8 cellular contexts compared by ENCODE assay signal in genomic region chr3:14410501-14411165, GRCh38. TPM values are rescaled to one million over a fixed set of nuclear protein-coding genes. Genes with fewer than 3 reads are reported as not detected.
DNase-seq lines count a peak whose midpoint lies in the region; ATAC-seq, FAIRE-seq and TF ChIP-seq lines count a peak whose summit lies in the region.

No MANE protein-coding gene starts in this region.

- peak; percentile 13 for FAIRE-seq in A549 (lab: Jason Lieb, UNC)

- TF ChIP-seq EP300 in A549 (IDR thresholded peaks at IDR 0.05), result peak; percentile 60 to 80; a peak in 3 of 5 replicates

- H3K9me3 ChIP-seq in A549, result no peaks in the 10 kb centered on the region

- TF ChIP-seq CTCF in A549 (IDR thresholded peaks at IDR 0.05) (no peak), RWPE1 (conservative IDR thresholded peaks at IDR 0.05; ENCODE audit: low read depth) (no peak), epithelial cell of esophagus (IDR thresholded peaks at IDR 0.05; ENCODE audit: insufficient read depth, low read depth, low read length, missing control alignments) (no peak), retinal pigment epithelial cell (conservative IDR thresholded peaks at IDR 0.05; ENCODE audit: low read depth, low read length) (no peak)

- POLR2A ChIA-PET in A549 (lab: Yijun Ruan, JAX) (interaction anchor here (1.4 kb wide), 2 partner anchors 9 to 42 kb away, joined by 5 to 10 read pairs; partner anchors contain the start of gene SLC6A6), RWPE1 (lab: Yijun Ruan, JAX; ENCODE audit: low non-redundant PET) (no interaction called here)

- H3K4me2 ChIP-seq in A549, result peak overlapping the region; percentile 62

- CTCF ChIA-PET in A549 (lab: Yijun Ruan, JAX), result interaction anchor here (1.1 kb wide), 1 partner anchor 57 kb away, joined by 4 read pairs; no protein-coding TSS in a partner anchor
- CTCF ChIA-PET in RWPE1 (lab: Yijun Ruan, JAX), result interaction anchor here (0.6 kb wide), 1 partner anchor 17 kb away, joined by 3 read pairs; no protein-coding TSS in a partner anchor

- peak; percentile 82 to 85 for ATAC-seq in A549
- peak; percentile 58 for ATAC-seq in GM21390 (IDR thresholded peaks at IDR 0.05; ENCODE audit: unreplicated experiment)

- WGBS in A549 (ENCODE audit: missing lambda C conversion rate), result 7% methylated on average over 5 of the region's 6 CpGs

- H3K27ac ChIP-seq in A549 (peak overlapping the region; percentile 92 to 98), RWPE1 (peak overlapping the region; percentile 49)

- no peak overlapping the region for H3K4me3 ChIP-seq in A549
- H3K4me3 ChIP-seq in epithelial cell of esophagus (ENCODE audit: low read length), result no peak overlapping the region
- H3K4me3 ChIP-seq in retinal pigment epithelial cell (ENCODE audit: low read length), result no peak overlapping the region

- peak; percentile 87 to 98 for DNase-seq in A549 (ENCODE audit: low read depth in 1 of 2, low spot score in 1 of 2)
- DNase-seq in RWPE1 (ENCODE audit: low spot score), result no peak
- DNase-seq in epithelial cell of esophagus (ENCODE audit: low read depth), result peak; percentile 75
- DNase-seq in retinal pigment epithelial cell (ENCODE audit: low read depth), result peak; percentile 78
- DNase-seq in NCI-H524 treated with DMSO at 0.1 percent for 48 hours (lab: John Stamatoyannopoulos, UW), result no peak
- DNase-seq in NCI-H1105 treated with DMSO at 0.1 percent for 48 hours (lab: John Stamatoyannopoulos, UW), result no peak
- DNase-seq in NCI-H748 treated with DMSO at 0.1 percent for 48 hours (lab: John Stamatoyannopoulos, UW), result no peak

- no peak for TF ChIP-seq POLR2A in A549 (IDR thresholded peaks at IDR 0.05; ENCODE audit: low read length)

- no peak for TF ChIP-seq RAD21 in A549 (conservative IDR thresholded peaks at IDR 0.05 in 1 of 2, IDR thresholded peaks at IDR 0.05 in 1 of 2)

- H3K4me1 ChIP-seq in A549, result peaks cover 99% of the 10 kb centered on the region

TF ChIP-seq in A549, 52 proteins besides CTCF, POLR2A, EP300 and RAD21 (continues in another document):
- TF ChIP-seq E2F6 (IDR thresholded peaks at IDR 0.05; ENCODE audit: borderline replicate concordance, low read depth) (0 out of 2 replicates have a peak, but pooled peaks have one; percentile 37), KDM5A (IDR thresholded peaks at IDR 0.05) (no peak), FOXS1 (CRISPR knock-in tag; IDR thresholded peaks at IDR 0.05) (peak; percentile 14; the same call in 1 of the 2 replicates), ESRRA (IDR thresholded peaks at IDR 0.05; ENCODE audit: borderline replicate concordance, low read length) (peak; percentile 83; the same call in 1 of the 2 replicates), CHD2 (IDR thresholded peaks at IDR 0.05; ENCODE audit: low read length, partially characterized antibody) (no peak), CEBPB (IDR thresholded peaks at IDR 0.05) (0 out of 4 replicates have a peak, but pooled peaks of 1 of the 2 experiments have one; percentile 36), ZC3H11A (IDR thresholded peaks at IDR 0.05) (no peak), SMC3 (IDR thresholded peaks at IDR 0.05) (peak; percentile 12; the same call in 1 of the 3 replicates), MYC (IDR thresholded peaks at IDR 0.05; ENCODE audit: borderline replicate concordance, low read length) (no peak; the same call in 1 of the 2 replicates), RARB (CRISPR knock-in tag; IDR thresholded peaks at IDR 0.05) (no peak; the same call in 1 of the 2 replicates), TP53 (CRISPR knock-in tag; IDR thresholded peaks at IDR 0.05) (peak; percentile 88), PBX3 (IDR thresholded peaks at IDR 0.05) (no peak), CBX2 (IDR thresholded peaks at IDR 0.05; ENCODE audit: borderline replicate concordance, low read depth) (no peak), ZSCAN20 (CRISPR knock-in tag; IDR thresholded peaks at IDR 0.05) (peak; percentile 77; the same call in 1 of the 2 replicates), ATOH8 (CRISPR knock-in tag; IDR thresholded peaks at IDR 0.05; ENCODE audit: low read depth) (peak; percentile 75), HOXB13 (CRISPR knock-in tag; IDR thresholded peaks at IDR 0.05; ENCODE audit: low read depth) (peak; percentile 34; the same call in 1 of the 2 replicates), ZNF302 (CRISPR knock-in tag; IDR thresholded peaks at IDR 0.05) (no peak; the same call in 1 of the 2 replicates), REST (IDR thresholded peaks at IDR 0.05) (no peak), MAZ (IDR thresholded peaks at IDR 0.05; ENCODE audit: borderline replicate concordance, low read depth, low read length) (no peak), CHD4 (IDR thresholded peaks at IDR 0.05; ENCODE audit: borderline replicate concordance) (no peak), RFX5 (IDR thresholded peaks at IDR 0.05) (no peak), HEYL (CRISPR knock-in tag; IDR thresholded peaks at IDR 0.05) (no peak), PHF8 (IDR thresholded peaks at IDR 0.05; ENCODE audit: borderline replicate concordance, low read depth) (no peak), HES2 (IDR thresholded peaks at IDR 0.05) (no peak), RNF2 (IDR thresholded peaks at IDR 0.05; ENCODE audit: borderline replicate concordance, low read depth) (no peak), JUN (IDR thresholded peaks at IDR 0.05) (peak; percentile 54 to 84; a peak in 3 of 5 replicates), HDAC2 (IDR thresholded peaks at IDR 0.05) (no peak), USF2 (IDR thresholded peaks at IDR 0.05) (no peak), HOXB5 (CRISPR knock-in tag; IDR thresholded peaks at IDR 0.05) (no peak; the same call in none of the 2 replicates)

RNA-seq across cellular contexts. Expression of gene SLC6A6, which starts 8.2 kb away (rescaled TPM):
- polyA plus RNA-seq in A549 (2011; rRNA removed) (73.3 and 76.2 TPM in 2 replicates), A549 (2017; fragmentation: RNase III; extraction: RNeasy Plus Mini Kit Qiagen cat#74134 plus additional on column Dnase treatment) (66.2 to 73.8 TPM (median 66.5 TPM) in 3 replicates)
- polyA plus RNA-seq in A549 (2012; cell fraction: cytosol; rRNA removed), result 39.4 and 55.1 TPM in 2 replicates
- polyA plus RNA-seq in A549 (2012; cell fraction: nucleus; rRNA removed), result 144 and 151 TPM in 2 replicates
- 141 and 148 TPM in 2 replicates for polyA minus RNA-seq in A549 (2011; rRNA and poly(A)+ RNA removed)

Comparison
In these comparisons a context has a peak if more than half of its experiments do, and no peak if none do; other contexts are left out.
1. DNase-seq: peak in A549 (2 of 2), epithelial cell of esophagus (single experiment) and retinal pigment epithelial cell (single experiment); none in RWPE1 (single experiment), NCI-H524 treated with DMSO at 0.1 percent for 48 hours (single experiment), NCI-H1105 treated with DMSO at 0.1 percent for 48 hours (single experiment) and NCI-H748 treated with DMSO at 0.1 percent for 48 hours (single experiment).